1 cellular context compared by ENCODE assay signal in the genomic region with DNA sequence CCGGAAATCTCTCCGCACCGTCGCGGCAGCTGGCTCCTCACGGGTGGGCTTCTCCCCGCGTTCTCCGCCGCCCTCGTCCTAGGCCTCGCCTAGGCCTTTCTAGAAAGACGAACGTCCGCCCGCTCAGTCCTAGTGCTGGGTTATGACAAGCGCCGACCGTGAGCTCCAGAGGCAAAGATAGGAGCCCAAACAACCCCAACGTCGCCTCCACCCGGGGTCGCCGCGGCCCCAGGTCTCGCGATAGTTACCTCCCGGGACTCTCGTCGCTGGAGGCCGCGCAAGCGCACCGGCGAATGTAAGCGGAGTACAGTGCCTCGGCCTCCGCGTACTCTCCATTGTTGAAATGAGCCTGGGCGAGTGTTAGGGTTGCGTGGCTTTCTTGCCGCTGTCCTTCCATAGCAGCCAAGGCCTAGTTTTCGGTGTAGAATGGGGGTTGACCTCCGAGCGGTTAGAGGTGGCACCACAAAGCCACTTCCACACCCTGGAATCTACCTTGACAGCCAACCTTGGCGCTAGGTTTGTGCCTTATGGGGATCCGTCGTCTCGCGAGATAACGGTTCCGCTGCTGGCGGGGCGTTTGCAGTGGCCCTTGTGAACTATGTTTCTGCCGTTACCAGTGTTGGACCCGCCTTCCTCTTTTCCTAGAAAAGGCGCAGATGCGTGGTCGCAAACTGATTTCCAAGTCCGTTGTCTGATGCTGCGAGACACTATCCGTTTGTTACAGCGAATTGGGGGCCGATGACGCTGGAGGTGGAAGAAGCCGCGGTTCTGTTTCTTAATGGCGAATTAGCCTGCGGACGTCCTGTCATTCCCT.
TF ChIP-seq lines count a peak whose summit lies in the region.

A gene (minus strand): TSS at position 526 of the 814 bp plus-strand sequence. CDS start 129 bp downstream, at position 397.

TF ChIP-seq in HepG2, 621 proteins besides CTCF, POLR2A, EP300 and RAD21 (continued from another document and continues in another):
- TF ChIP-seq DR1 (CRISPR knock-in tag; IDR thresholded peaks at IDR 0.05) (peak; percentile 94), ZNF713 (CRISPR knock-in tag; IDR thresholded peaks at IDR 0.05) (0 out of 2 replicates have a peak, but pooled peaks have one; percentile 65), CC2D1A (CRISPR knock-in tag; IDR thresholded peaks at IDR 0.05) (peak; percentile 82), ZMAT3 (CRISPR knock-in tag; conservative IDR thresholded peaks at IDR 0.05) (peak; percentile 64; the same call in 1 of the 2 replicates), KDM5A (IDR thresholded peaks at IDR 0.05; ENCODE audit: borderline replicate concordance, low read length) (peak; percentile 95; the same call in 1 of the 2 replicates), ZNF598 (CRISPR knock-in tag; IDR thresholded peaks at IDR 0.05; ENCODE audit: borderline replicate concordance) (peak; percentile 99), ONECUT2 (CRISPR knock-in tag; IDR thresholded peaks at IDR 0.05) (no peak), ZKSCAN1 (IDR thresholded peaks at IDR 0.05; ENCODE audit: low read length) (no peak), ZNF749 (CRISPR knock-in tag; IDR thresholded peaks at IDR 0.05; ENCODE audit: borderline replicate concordance) (peak; percentile 90), ZNF839 (CRISPR knock-in tag; IDR thresholded peaks at IDR 0.05; ENCODE audit: borderline replicate concordance) (no peak; the same call in 1 of the 2 replicates), ZNF33B (CRISPR knock-in tag; IDR thresholded peaks at IDR 0.05) (peak; percentile 76; the same call in 1 of the 2 replicates), REXO4 (CRISPR knock-in tag; IDR thresholded peaks at IDR 0.05; ENCODE audit: borderline replicate concordance) (no peak), ZNF343 (CRISPR knock-in tag; IDR thresholded peaks at IDR 0.05) (peak; percentile 88), RARG (CRISPR knock-in tag; IDR thresholded peaks at IDR 0.05; ENCODE audit: low read depth) (peak; percentile 97; the same call in 1 of the 2 replicates), GPN1 (CRISPR knock-in tag; IDR thresholded peaks at IDR 0.05; ENCODE audit: borderline replicate concordance) (0 out of 2 replicates have a peak, but pooled peaks have one; percentile 70), ETV5 (CRISPR knock-in tag; IDR thresholded peaks at IDR 0.05; ENCODE audit: borderline replicate concordance) (peak; percentile 59), MTF1 (CRISPR knock-in tag; IDR thresholded peaks at IDR 0.05) (peak; percentile 80; the same call in 1 of the 2 replicates), FOXC1 (CRISPR knock-in tag; IDR thresholded peaks at IDR 0.05; ENCODE audit: borderline replicate concordance) (peak; percentile 96), SP140L (CRISPR knock-in tag; IDR thresholded peaks at IDR 0.05; ENCODE audit: borderline replicate concordance) (peak; percentile 63; the same call in 1 of the 2 replicates), MEIS1 (CRISPR knock-in tag; IDR thresholded peaks at IDR 0.05; ENCODE audit: borderline replicate concordance) (peak; percentile 92), NRL (CRISPR knock-in tag; IDR thresholded peaks at IDR 0.05; ENCODE audit: borderline replicate concordance) (peak; percentile 91; the same call in 1 of the 2 replicates), MIER3 (CRISPR knock-in tag; IDR thresholded peaks at IDR 0.05; ENCODE audit: borderline replicate concordance) (peak; percentile 96; the same call in 1 of the 2 replicates), SIN3B (IDR thresholded peaks at IDR 0.05; ENCODE audit: low read length) (peak; percentile 91), MTF2 (CRISPR knock-in tag; IDR thresholded peaks at IDR 0.05; ENCODE audit: borderline replicate concordance) (peak; percentile 70; the same call in 1 of the 2 replicates), HNF4G (IDR thresholded peaks at IDR 0.05; ENCODE audit: borderline replicate concordance, low read depth, low read length) (peak; percentile 35; the same call in 1 of the 2 replicates), HNF4G (CRISPR knock-in tag; IDR thresholded peaks at IDR 0.05; ENCODE audit: borderline replicate concordance, low read depth) (no peak; the same call in 1 of the 2 replicates), ZNF775 (CRISPR knock-in tag; IDR thresholded peaks at IDR 0.05; ENCODE audit: borderline replicate concordance) (no peak; the same call in 1 of the 2 replicates), ZNF670 (CRISPR knock-in tag; IDR thresholded peaks at IDR 0.05; ENCODE audit: borderline replicate concordance) (peak; percentile 82; the same call in 1 of the 2 replicates), POGZ (CRISPR knock-in tag; IDR thresholded peaks at IDR 0.05) (peak; percentile 99), HOXA5 (CRISPR knock-in tag; IDR thresholded peaks at IDR 0.05) (peak; percentile 86; the same call in 1 of the 2 replicates), ZNF234 (CRISPR knock-in tag; conservative IDR thresholded peaks at IDR 0.05) (no peak)
- TF ChIP-seq, protein P1, sequence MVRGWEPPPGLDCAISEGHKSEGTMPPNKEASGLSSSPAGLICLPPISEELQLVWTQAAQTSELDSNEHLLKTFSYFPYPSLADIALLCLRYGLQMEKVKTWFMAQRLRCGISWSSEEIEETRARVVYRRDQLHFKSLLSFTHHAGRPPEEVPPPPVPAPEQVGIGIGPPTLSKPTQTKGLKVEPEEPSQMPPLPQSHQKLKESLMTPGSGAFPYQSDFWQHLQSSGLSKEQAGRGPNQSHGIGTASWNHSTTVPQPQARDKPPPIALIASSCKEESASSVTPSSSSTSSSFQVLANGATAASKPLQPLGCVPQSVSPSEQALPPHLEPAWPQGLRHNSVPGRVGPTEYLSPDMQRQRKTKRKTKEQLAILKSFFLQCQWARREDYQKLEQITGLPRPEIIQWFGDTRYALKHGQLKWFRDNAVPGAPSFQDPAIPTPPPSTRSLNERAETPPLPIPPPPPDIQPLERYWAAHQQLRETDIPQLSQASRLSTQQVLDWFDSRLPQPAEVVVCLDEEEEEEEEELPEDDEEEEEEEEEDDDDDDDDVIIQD (CRISPR knock-in tag; IDR thresholded peaks at IDR 0.05; ENCODE audit: low read depth): peak; percentile 91
- TF ChIP-seq, protein P2, sequence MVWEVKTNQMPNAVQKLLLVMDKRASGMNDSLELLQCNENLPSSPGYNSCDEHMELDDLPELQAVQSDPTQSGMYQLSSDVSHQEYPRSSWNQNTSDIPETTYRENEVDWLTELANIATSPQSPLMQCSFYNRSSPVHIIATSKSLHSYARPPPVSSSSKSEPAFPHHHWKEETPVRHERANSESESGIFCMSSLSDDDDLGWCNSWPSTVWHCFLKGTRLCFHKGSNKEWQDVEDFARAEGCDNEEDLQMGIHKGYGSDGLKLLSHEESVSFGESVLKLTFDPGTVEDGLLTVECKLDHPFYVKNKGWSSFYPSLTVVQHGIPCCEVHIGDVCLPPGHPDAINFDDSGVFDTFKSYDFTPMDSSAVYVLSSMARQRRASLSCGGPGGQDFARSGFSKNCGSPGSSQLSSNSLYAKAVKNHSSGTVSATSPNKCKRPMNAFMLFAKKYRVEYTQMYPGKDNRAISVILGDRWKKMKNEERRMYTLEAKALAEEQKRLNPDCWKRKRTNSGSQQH (CRISPR knock-in tag; IDR thresholded peaks at IDR 0.05; ENCODE audit: low read depth): peak; percentile 79; the same call in 1 of the 2 replicates
- TF ChIP-seq, protein P3, sequence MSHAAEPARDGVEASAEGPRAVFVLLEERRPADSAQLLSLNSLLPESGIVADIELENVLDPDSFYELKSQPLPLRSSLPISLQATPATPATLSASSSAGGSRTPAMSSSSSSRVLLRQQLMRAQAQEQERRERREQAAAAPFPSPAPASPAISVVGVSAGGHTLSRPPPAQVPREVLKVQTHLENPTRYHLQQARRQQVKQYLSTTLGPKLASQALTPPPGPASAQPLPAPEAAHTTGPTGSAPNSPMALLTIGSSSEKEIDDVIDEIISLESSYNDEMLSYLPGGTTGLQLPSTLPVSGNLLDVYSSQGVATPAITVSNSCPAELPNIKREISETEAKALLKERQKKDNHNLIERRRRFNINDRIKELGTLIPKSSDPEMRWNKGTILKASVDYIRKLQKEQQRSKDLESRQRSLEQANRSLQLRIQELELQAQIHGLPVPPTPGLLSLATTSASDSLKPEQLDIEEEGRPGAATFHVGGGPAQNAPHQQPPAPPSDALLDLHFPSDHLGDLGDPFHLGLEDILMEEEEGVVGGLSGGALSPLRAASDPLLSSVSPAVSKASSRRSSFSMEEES (CRISPR knock-in tag; IDR thresholded peaks at IDR 0.05): peak; percentile 56; the same call in 1 of the 2 replicates
- TF ChIP-seq, protein P4, sequence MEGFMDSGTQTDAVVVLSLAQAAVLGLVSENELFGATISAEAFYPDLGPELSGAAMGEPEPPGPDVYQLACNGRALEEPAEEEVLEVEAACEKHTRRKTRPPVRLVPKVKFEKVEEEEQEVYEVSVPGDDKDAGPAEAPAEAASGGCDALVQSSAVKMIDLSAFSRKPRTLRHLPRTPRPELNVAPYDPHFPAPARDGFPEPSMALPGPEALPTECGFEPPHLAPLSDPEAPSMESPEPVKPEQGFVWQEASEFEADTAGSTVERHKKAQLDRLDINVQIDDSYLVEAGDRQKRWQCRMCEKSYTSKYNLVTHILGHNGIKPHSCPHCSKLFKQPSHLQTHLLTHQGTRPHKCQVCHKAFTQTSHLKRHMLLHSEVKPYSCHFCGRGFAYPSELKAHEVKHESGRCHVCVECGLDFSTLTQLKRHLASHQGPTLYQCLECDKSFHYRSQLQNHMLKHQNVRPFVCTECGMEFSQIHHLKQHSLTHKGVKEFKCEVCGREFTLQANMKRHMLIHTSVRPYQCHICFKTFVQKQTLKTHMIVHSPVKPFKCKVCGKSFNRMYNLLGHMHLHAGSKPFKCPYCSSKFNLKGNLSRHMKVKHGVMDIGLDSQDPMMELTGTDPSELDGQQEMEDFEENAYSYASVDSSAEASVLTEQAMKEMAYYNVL (CRISPR knock-in tag; IDR thresholded peaks at IDR 0.05; ENCODE audit: borderline replicate concordance): peak; percentile 37
- TF ChIP-seq, protein P5, sequence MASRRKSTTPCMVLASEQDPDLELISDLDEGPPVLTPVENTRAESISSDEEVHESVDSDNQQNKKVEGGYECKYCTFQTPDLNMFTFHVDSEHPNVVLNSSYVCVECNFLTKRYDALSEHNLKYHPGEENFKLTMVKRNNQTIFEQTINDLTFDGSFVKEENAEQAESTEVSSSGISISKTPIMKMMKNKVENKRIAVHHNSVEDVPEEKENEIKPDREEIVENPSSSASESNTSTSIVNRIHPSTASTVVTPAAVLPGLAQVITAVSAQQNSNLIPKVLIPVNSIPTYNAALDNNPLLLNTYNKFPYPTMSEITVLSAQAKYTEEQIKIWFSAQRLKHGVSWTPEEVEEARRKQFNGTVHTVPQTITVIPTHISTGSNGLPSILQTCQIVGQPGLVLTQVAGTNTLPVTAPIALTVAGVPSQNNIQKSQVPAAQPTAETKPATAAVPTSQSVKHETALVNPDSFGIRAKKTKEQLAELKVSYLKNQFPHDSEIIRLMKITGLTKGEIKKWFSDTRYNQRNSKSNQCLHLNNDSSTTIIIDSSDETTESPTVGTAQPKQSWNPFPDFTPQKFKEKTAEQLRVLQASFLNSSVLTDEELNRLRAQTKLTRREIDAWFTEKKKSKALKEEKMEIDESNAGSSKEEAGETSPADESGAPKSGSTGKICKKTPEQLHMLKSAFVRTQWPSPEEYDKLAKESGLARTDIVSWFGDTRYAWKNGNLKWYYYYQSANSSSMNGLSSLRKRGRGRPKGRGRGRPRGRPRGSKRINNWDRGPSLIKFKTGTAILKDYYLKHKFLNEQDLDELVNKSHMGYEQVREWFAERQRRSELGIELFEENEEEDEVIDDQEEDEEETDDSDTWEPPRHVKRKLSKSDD (CRISPR knock-in tag; IDR thresholded peaks at IDR 0.05; ENCODE audit: low read depth): peak; percentile 74
- TF ChIP-seq, protein P6, sequence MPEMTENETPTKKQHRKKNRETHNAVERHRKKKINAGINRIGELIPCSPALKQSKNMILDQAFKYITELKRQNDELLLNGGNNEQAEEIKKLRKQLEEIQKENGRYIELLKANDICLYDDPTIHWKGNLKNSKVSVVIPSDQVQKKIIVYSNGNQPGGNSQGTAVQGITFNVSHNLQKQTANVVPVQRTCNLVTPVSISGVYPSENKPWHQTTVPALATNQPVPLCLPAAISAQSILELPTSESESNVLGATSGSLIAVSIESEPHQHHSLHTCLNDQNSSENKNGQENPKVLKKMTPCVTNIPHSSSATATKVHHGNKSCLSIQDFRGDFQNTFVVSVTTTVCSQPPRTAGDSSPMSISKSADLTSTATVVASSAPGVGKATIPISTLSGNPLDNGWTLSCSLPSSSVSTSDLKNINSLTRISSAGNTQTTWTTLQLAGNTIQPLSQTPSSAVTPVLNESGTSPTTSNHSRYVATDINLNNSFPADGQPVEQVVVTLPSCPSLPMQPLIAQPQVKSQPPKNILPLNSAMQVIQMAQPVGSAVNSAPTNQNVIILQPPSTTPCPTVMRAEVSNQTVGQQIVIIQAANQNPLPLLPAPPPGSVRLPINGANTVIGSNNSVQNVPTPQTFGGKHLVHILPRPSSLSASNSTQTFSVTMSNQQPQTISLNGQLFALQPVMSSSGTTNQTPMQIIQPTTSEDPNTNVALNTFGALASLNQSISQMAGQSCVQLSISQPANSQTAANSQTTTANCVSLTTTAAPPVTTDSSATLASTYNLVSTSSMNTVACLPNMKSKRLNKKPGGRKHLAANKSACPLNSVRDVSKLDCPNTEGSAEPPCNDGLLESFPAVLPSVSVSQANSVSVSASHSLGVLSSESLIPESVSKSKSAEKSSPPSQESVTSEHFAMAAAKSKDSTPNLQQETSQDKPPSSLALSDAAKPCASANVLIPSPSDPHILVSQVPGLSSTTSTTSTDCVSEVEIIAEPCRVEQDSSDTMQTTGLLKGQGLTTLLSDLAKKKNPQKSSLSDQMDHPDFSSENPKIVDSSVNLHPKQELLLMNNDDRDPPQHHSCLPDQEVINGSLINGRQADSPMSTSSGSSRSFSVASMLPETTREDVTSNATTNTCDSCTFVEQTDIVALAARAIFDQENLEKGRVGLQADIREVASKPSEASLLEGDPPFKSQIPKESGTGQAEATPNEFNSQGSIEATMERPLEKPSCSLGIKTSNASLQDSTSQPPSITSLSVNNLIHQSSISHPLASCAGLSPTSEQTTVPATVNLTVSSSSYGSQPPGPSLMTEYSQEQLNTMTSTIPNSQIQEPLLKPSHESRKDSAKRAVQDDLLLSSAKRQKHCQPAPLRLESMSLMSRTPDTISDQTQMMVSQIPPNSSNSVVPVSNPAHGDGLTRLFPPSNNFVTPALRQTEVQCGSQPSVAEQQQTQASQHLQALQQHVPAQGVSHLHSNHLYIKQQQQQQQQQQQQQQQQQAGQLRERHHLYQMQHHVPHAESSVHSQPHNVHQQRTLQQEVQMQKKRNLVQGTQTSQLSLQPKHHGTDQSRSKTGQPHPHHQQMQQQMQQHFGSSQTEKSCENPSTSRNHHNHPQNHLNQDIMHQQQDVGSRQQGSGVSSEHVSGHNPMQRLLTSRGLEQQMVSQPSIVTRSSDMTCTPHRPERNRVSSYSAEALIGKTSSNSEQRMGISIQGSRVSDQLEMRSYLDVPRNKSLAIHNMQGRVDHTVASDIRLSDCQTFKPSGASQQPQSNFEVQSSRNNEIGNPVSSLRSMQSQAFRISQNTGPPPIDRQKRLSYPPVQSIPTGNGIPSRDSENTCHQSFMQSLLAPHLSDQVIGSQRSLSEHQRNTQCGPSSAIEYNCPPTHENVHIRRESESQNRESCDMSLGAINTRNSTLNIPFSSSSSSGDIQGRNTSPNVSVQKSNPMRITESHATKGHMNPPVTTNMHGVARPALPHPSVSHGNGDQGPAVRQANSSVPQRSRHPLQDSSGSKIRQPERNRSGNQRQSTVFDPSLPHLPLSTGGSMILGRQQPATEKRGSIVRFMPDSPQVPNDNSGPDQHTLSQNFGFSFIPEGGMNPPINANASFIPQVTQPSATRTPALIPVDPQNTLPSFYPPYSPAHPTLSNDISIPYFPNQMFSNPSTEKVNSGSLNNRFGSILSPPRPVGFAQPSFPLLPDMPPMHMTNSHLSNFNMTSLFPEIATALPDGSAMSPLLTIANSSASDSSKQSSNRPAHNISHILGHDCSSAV (CRISPR knock-in tag; IDR thresholded peaks at IDR 0.05; ENCODE audit: borderline replicate concordance): 0 out of 2 replicates have a peak, but pooled peaks have one; percentile 37
